Comparison of ENCODE assay signal across 24 cellular contexts in the genomic region with DNA sequence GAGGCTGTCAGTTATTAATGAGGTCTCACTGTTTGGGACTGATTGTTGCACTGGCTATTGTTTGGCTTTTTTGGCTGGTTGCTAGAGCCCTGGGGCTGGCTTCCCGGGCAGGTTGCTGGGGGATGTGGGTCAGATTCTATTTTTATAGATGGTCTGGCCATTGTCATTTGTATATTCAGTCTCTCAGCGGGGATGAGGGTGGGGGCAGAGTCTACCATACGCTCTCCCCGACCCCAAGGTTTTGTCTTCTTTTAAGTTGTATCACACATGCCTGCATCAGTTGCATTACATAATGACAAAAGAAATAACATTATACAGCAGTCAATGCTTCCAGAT.
"Had no signal": no experiment of that assay in that cellular context is flagged by ENCODE, and none has a peak within 500 bp of the region (broad histone marks: within the 10 kb centered on the region; RNA-seq: fewer than 3 reads in every experiment).

No MANE protein-coding gene starts in this region.

- ATAC-seq: activated naive CD4-positive, alpha-beta T cell treated with anti-CD3 and anti-CD28 coated beads, Interleukin-2, amount 50 U/mL, for 72 hours; activated T-cell treated with anti-CD3 and anti-CD28 coated beads, Interleukin-2, amount 50 U/mL, for 72 hours; left colon; lower lobe of right lung; stimulated activated effector memory CD8-positive, alpha-beta T cell treated with anti-CD3 and anti-CD28 coated beads, Interleukin-12 subunit alpha, Interleukin-12 subunit beta, amount 100 ng/mL, for 72 hours had no signal

- DNase-seq: activated CD4-positive, alpha-beta T cell treated with anti-CD3 and anti-CD28 coated beads for 4 hours; activated CD4-positive, alpha-beta T cell treated with anti-CD3 and anti-CD28 coated beads, Interleukin-2, amount 50 U/mL, for 4 hours; activated naive CD4-positive, alpha-beta T cell; activated T-cell treated with anti-CD3 and anti-CD28 coated beads for 4 hours; activated T-cell treated with anti-CD3 and anti-CD28 coated beads, Interleukin-2, amount 50 U/mL, for 72 hours; anterior cingulate cortex; dermis blood vessel endothelial cell; effector CD4-positive, alpha-beta T cell; esophagus squamous epithelium; left colon; lower lobe of right lung; mesenchymal stem cell; sigmoid colon; small intestine; stimulated activated CD4-positive, alpha-beta T cell treated with anti-CD3 and anti-CD28 coated beads, Interleukin-4, amount 100 ng/mL, for 24 hours; upper lobe of left lung had no signal

- H3K4me3 ChIP-seq: esophagus squamous epithelium, hepatocyte, lower lobe of right lung, sigmoid colon, upper lobe of left lung, vagina had no signal

- H3K27me3 ChIP-seq: hepatocyte, sigmoid colon, upper lobe of left lung, vagina had no signal

- H3K9me3 ChIP-seq: esophagus squamous epithelium, lower lobe of right lung, sigmoid colon, upper lobe of left lung, vagina had no signal

- H3K36me3 ChIP-seq: esophagus squamous epithelium, lower lobe of right lung, sigmoid colon, upper lobe of left lung, vagina had no signal

- H3K4me1 ChIP-seq: lower lobe of right lung, upper lobe of left lung had no signal

- FAIRE-seq: bronchial epithelial cell, colon, frontal cortex, islet of Langerhans, small intestine had no signal

- H3K27ac ChIP-seq: esophagus squamous epithelium, hepatocyte, lower lobe of right lung, sigmoid colon, upper lobe of left lung, vagina had no signal
